In the genomic region with DNA sequence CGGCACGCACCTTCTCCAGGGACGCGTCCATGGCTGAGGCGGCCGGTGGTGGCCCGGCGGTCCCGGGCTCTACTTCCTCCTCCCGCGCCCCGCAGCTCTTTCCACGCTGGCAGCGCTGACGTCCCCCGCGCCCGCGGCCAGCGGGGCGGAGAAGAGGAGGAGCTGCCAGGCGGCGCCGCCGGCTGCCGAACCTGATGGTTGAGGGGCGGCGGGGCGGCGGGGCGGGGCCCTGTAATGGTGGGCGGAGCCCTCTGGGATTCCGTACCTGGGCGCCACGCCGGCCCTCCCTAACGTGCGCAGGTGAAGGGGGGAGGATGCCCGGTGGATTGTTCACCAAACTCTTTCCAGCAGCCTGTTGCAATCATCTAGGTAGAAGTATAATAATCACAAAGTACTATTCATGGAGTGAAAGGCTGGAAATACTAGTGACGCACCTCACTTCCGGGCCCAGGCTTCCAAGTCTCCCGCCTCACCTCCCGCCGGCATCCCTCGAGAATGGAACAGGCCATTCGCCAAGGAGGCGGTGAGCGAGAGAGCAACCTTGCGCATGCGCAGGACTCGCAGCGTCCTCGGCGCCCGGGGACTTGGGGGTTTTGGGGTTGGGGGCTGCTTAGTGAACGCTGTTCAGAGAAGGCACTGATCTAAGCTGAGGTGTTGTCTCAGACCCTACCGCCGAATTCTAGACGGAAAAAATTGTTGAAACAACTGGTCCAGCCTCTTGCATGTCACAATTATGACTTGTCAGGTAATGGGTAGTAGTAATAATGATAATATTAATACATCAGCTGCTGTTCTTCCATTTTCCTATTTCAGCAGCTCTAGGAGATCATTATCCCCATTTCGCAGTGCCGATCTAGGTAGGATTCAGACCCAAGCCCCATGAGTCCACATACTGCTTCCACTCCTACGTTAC, we compare ENCODE assay signal across 8 cellular contexts. TPM values are rescaled to one million over a fixed set of nuclear protein-coding genes. Genes with fewer than 3 reads are reported as not detected.
DNase-seq lines count a peak whose midpoint lies in the region; ATAC-seq and TF ChIP-seq lines count a peak whose summit lies in the region.
"Not testable (repeated sequence)": the region's sequence is repeated elsewhere in the genome, so short reads cannot be mapped to it uniquely, and the experiment has no call there.

No MANE protein-coding gene starts in this region.

- H3K9me3 Mint-ChIP-seq in endodermal cell: not testable (repeated sequence)

- peak overlapping the region; percentile 74 for H3K4me3 ChIP-seq in HUES64 (ENCODE audit: low read length)
- H3K4me3 ChIP-seq in NT2/D1 (ENCODE audit: insufficient read length, low read depth): peak overlapping the region; percentile 63
- peak overlapping the region; percentile 91 for H3K4me3 ChIP-seq in endodermal cell (ENCODE audit: low read length)
- H3K4me3 ChIP-seq in mesodermal cell (ENCODE audit: extremely low read depth, insufficient read depth, low read length, poor library complexity, severe bottlenecking): peak overlapping the region; percentile 56

- H3K27ac Mint-ChIP-seq in endodermal cell: peak overlapping the region; percentile 30

- H3K27me3 ChIP-seq in HUES64 (ENCODE audit: insufficient read depth, low read length); NT2/D1 (ENCODE audit: insufficient read depth, insufficient read length); endodermal cell (ENCODE audit: control insufficient read depth, insufficient read depth, low read length, poor library complexity, severe bottlenecking): not testable (repeated sequence)

- not testable (repeated sequence) for H3K36me3 Mint-ChIP-seq in endodermal cell (ENCODE audit: low read depth)

- H3K9ac ChIP-seq in HUES64 (ENCODE audit: low read depth, low read length) (peak overlapping the region; percentile 85), NT2/D1 (ENCODE audit: insufficient read length, low read depth) (peak overlapping the region; percentile 80), endodermal cell (ENCODE audit: extremely low read depth, low read length, poor library complexity, severe bottlenecking) (peak overlapping the region; percentile 53)

- 0% methylated on average over 50 of the region's 62 CpGs for WGBS in HUES64
- 0% methylated on average over 2 to 43 of the region's 62 CpGs for WGBS in endodermal cell (ENCODE audit: insufficient coverage in 1 of 2, insufficient read length in 1 of 2), 2 experiments
- 0% methylated on average over 1 to 12 of the region's 62 CpGs for WGBS in mesodermal cell (ENCODE audit: insufficient coverage in 2 of 2), 2 experiments

- peak; percentile 90 for ATAC-seq in GM21528 (IDR thresholded peaks at IDR 0.05; ENCODE audit: low FRiP score, unreplicated experiment)

- not testable (repeated sequence) for TF ChIP-seq CTCF in endodermal cell (conservative IDR thresholded peaks at IDR 0.05)

- not testable (repeated sequence) for H3K4me1 ChIP-seq in HUES64 (ENCODE audit: insufficient read depth, low read length); NT2/D1 (ENCODE audit: insufficient read depth, insufficient read length); endodermal cell (ENCODE audit: control insufficient read depth, insufficient read depth, low read length); mesodermal cell (ENCODE audit: control insufficient read depth, insufficient read depth, low read length, poor library complexity, severe bottlenecking)

- H3K9me3 ChIP-seq in HUES64 (ENCODE audit: insufficient read depth, low read depth, low read length); NT2/D1 (ENCODE audit: insufficient read depth, low read length); endodermal cell (ENCODE audit: control insufficient read depth, low read length); mesodermal cell (ENCODE audit: control insufficient read depth, low read length): not testable (repeated sequence)

- H3K27ac ChIP-seq in HUES64 (ENCODE audit: low read depth, low read length): peak overlapping the region; percentile 62; the same call in 1 of the 2 replicates
- H3K27ac ChIP-seq in endodermal cell (ENCODE audit: low read depth, low read length); mesodermal cell (ENCODE audit: low read depth, low read length, severe bottlenecking): not testable (repeated sequence)

- peak overlapping the region; percentile 82 for H3K4me3 Mint-ChIP-seq in endodermal cell

- H3K27me3 Mint-ChIP-seq in endodermal cell (ENCODE audit: insufficient read depth): not testable (repeated sequence)

- DNase-seq in DMS 273 (lab: John Stamatoyannopoulos, UW; ENCODE audit: unreplicated experiment) (peak; percentile 93), NT2/D1 (ENCODE audit: low read depth, low spot score) (peak; percentile 61), endodermal cell (peak; percentile 96)
- DNase-seq in activated CD8-positive, alpha-beta memory T cell treated with anti-CD3 and anti-CD28 coated beads, Interleukin-2, amount 50 U/mL, for 24 hours (ENCODE audit: extremely low read depth): peak; percentile 67
- DNase-seq in stimulated activated CD8-positive, alpha-beta memory T cell treated with anti-CD3 and anti-CD28 coated beads, Interleukin-15, amount 100 ng/mL, for 24 hours (ENCODE audit: low read depth): peak; percentile 80

- peaks cover 11% of the 10 kb centered on the region for H3K4me1 Mint-ChIP-seq in endodermal cell

- H3K36me3 ChIP-seq in HUES64 (ENCODE audit: insufficient read depth, low read length); NT2/D1 (ENCODE audit: insufficient read depth, insufficient read length, low read length); endodermal cell (ENCODE audit: control insufficient read depth, insufficient read depth, low read length); mesodermal cell (ENCODE audit: control insufficient read depth, insufficient read depth, low read length): not testable (repeated sequence)

RNA-seq across cellular contexts. Expression of gene PDPR, which starts 48.1 kb away (rescaled TPM):
- polyA plus RNA-seq in HUES64 (2013, experiment 1 of 2): 22.2 TPM
- 24.4 TPM for polyA plus RNA-seq in HUES64 (2013, experiment 2 of 2)
- total RNA-seq in endodermal cell: 10 to 100 TPM; 28.3 to 28.6 TPM
- polyA plus RNA-seq in endodermal cell (2013, experiment 1 of 2): 25.7 TPM
- 23.8 TPM for polyA plus RNA-seq in endodermal cell (2013, experiment 2 of 2)
- 26.0 TPM for polyA plus RNA-seq in mesodermal cell (2013, experiment 1 of 2)
- polyA plus RNA-seq in mesodermal cell (2013, experiment 2 of 2): 21.1 TPM
